In genomic region chr7:33128631-33128989, GRCh38 we compare ENCODE assay signal across 8 cellular contexts. TPM values are rescaled to one million over a fixed set of nuclear protein-coding genes. Genes with fewer than 3 reads are reported as not detected.
DNase-seq lines count a peak whose midpoint lies in the region; ATAC-seq and TF ChIP-seq lines count a peak whose summit lies in the region.

No MANE protein-coding gene starts in this region.

- H3K27me3 ChIP-seq in right atrium auricular region (no peaks in the 10 kb centered on the region), mononuclear cell (ENCODE audit: insufficient read depth, low read length) (no peaks in the 10 kb centered on the region), aorta (ENCODE audit: control insufficient read depth in 1 of 2, insufficient read depth in 2 of 2, low read length in 1 of 2) (no peaks in the 10 kb centered on the region)

- H3K9me3 ChIP-seq in right atrium auricular region (no peaks in the 10 kb centered on the region), mononuclear cell (ENCODE audit: low read depth, low read length) (no peaks in the 10 kb centered on the region), aorta (ENCODE audit: control insufficient read depth, low read length) (no peaks in the 10 kb centered on the region)

- no peak for TF ChIP-seq CTCF in right atrium auricular region (IDR thresholded peaks at IDR 0.05)
- no peak for TF ChIP-seq CTCF in cardiac fibroblast (IDR thresholded peaks at IDR 0.05; ENCODE audit: low read depth, low read length)

- H3K4me3 ChIP-seq in right atrium auricular region = peak overlapping the region; percentile 61 to 74
- peak overlapping the region; percentile 90 to 91 for H3K4me3 ChIP-seq in cardiac fibroblast (replicated peaks in 1 of 2; ENCODE audit: low read depth in 2 of 2, low read length in 2 of 2)
- peak overlapping the region; percentile 62 for H3K4me3 ChIP-seq in mononuclear cell (ENCODE audit: low read length)
- H3K4me3 ChIP-seq in aorta (ENCODE audit: low read length in 2 of 2) = peak overlapping the region; percentile 35 to 71

- 0 to 2% methylated on average over 3 of the region's 3 CpGs for WGBS in aorta, 2 donors

- intact Hi-C loops in left ventricle myocardium superior (cut with micrococcal nuclease) (no loop called here), aorta (cut with DNase I) (loop anchor here in 1 of 2 donors (10.0 kb wide), 1 partner anchor 634 kb away; the partner anchor contains the start of genes AVL9 and LSM5)

- H3K4me1 ChIP-seq in right atrium auricular region (peaks cover 0 to 15% of the 10 kb centered on the region in 2 donors), mononuclear cell (ENCODE audit: insufficient read depth, low read length) (peaks cover 8% of the 10 kb centered on the region), aorta (ENCODE audit: control insufficient read depth in 1 of 2, insufficient read depth in 2 of 2, low read length in 2 of 2) (peaks cover 0 to 7% of the 10 kb centered on the region in 2 donors)

- peak overlapping the region; percentile 83 to 86 for H3K27ac ChIP-seq in right atrium auricular region
- H3K27ac ChIP-seq in aorta (ENCODE audit: low read depth in 1 of 2, low read length in 2 of 2) = no peak overlapping the region

- H3K36me3 ChIP-seq in right atrium auricular region = no peaks in the 10 kb centered on the region
- no peaks in the 10 kb centered on the region for H3K36me3 ChIP-seq in aorta (ENCODE audit: control insufficient read depth in 1 of 2, insufficient read depth in 2 of 2, low read length in 1 of 2)

- DNase-seq in right atrium auricular region (ENCODE audit: low spot score) (no peak), left ventricle myocardium superior (no peak), cardiac fibroblast (ENCODE audit: low read depth in 2 of 2) (no peak), aorta (no peak), SIG-M5 (lab: John Stamatoyannopoulos, UW) (no peak), H4 (ENCODE audit: low spot score) (no peak)

- no peak for ATAC-seq in left ventricle myocardium superior
- ATAC-seq in aorta (ENCODE audit: low FRiP score) = no peak
- no peak for ATAC-seq in GM18870 (IDR thresholded peaks at IDR 0.05; ENCODE audit: unreplicated experiment)

RNA-seq across cellular contexts. Expression of gene BBS9, which starts 0.8 kb away (rescaled TPM):
- total RNA-seq in right atrium auricular region (10 to 100 TPM; 13.3 to 13.8 TPM), left ventricle myocardium superior (9.6 TPM), mononuclear cell (29.5 TPM), aorta (10 to 100 TPM; 19.9 to 37.2 TPM)
- polyA plus RNA-seq in aorta = 1 to 10 TPM; 3.5 to 8.4 TPM
- total RNA-seq in H4 (2014; rRNA removed; shearing (Covaris generic)) = 14.7 and 14.9 TPM in 2 replicates

RNA-seq across cellular contexts. Expression of gene RP9, which starts 19.4 kb away (rescaled TPM):
- total RNA-seq in right atrium auricular region (10 to 100 TPM; 16.3 to 19.8 TPM), left ventricle myocardium superior (23.3 TPM), mononuclear cell (9.4 TPM), aorta (10 to 100 TPM in 1 of 2 donors, 1 to 10 TPM in 1; 9.4 to 13.8 TPM)
- polyA plus RNA-seq in aorta = 10 to 100 TPM in 1 of 2 donors, 1 to 10 TPM in 1; 4.5 to 27.6 TPM
- total RNA-seq in H4 (2014; rRNA removed; shearing (Covaris generic)) = 15.8 and 24.9 TPM in 2 replicates

Comparison
In these comparisons a context has a peak if more than half of its experiments do, and no peak if none do; other contexts are left out.
1. H3K27ac ChIP-seq: peak in right atrium auricular region (2 of 2); none in aorta (0 of 2).
2. Peak in every context shown above with its lines, with median percentiles within 50 percentile points of each other: H3K4me3 ChIP-seq.